ENCODE assay signal across 24 cellular contexts in the genomic region with DNA sequence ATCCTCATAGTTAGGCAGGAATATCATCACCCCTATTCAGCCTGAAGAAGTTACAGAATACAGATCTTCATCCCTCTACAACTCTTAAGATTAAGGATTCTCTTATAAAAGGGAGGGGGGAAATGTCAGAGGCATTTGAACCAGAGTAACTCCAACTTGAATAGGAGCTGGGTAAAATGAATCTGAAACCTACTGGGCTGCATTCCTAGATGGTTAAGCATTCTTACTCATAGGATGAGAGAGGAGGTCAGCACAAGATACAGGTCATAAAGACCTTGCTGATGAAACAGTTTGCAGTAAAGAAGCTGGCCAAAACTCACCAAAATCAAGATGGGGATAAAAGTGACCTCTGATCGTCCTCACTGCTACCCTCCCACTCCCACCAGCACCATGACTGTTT. TPM values are rescaled to one million over a fixed set of nuclear protein-coding genes. Genes with fewer than 3 reads are reported as not detected.
A peak's percentile ranks its signal among the peaks of the same experiment; 100 is the strongest.
DNase-seq lines count a peak whose midpoint lies in the region; ATAC-seq, FAIRE-seq and TF ChIP-seq lines count a peak whose summit lies in the region.
"Had no signal": no experiment of that assay in that cellular context is flagged by ENCODE, and none has a peak within 500 bp of the region (broad histone marks: within the 10 kb centered on the region; RNA-seq: fewer than 3 reads in every experiment).

No MANE protein-coding gene starts in this region.

- no peak overlapping the region for H2AFZ ChIP-seq in H1 (ENCODE audit: low read length)

- intact Hi-C loops in aorta (cut with DNase I) = no loop called here

- H3K27ac ChIP-seq in H1 (ENCODE audit: low read depth, low read length) = no peak overlapping the region
- H3K27ac ChIP-seq in Peyer's patch = no peak overlapping the region
- H3K27ac ChIP-seq in aorta (ENCODE audit: low read depth in 1 of 2, low read length in 2 of 2) = no peak overlapping the region
- H3K27ac ChIP-seq: A549, dorsolateral prefrontal cortex, HL-60, lower lobe of right lung had no signal

- H2BK120ac ChIP-seq in H1 (replicated peaks; ENCODE audit: low read depth, low read length) = no peak overlapping the region

- H3K14ac ChIP-seq in H1 (ENCODE audit: insufficient read length) = no peak overlapping the region

- H2AK5ac ChIP-seq in H1 (ENCODE audit: low read depth, low read length) = no peak overlapping the region

- H2BK15ac ChIP-seq in H1 (ENCODE audit: low read length) = 0 out of 2 replicates have a peak overlapping the region, but pooled peaks have one; percentile 50

- CTCF ChIA-PET in H1 (lab: Charles Lee; ENCODE audit: partially characterized antibody) = interaction anchor here (0.8 to 2.1 kb wide), 2 partner anchors 35 to 49 kb away, joined by 3 to 5 read pairs; no protein-coding TSS in a partner anchor

- H3K4me1 ChIP-seq in H1 (replicated peaks in 1 of 4; ENCODE audit: control insufficient read depth in 3 of 4, insufficient read depth in 4 of 4, low read length in 3 of 4) = peaks cover 0 to 5% (median 0%) of the 10 kb centered on the region in 4 experiments; a peak in 2 of 7 replicates
- no peaks in the 10 kb centered on the region for H3K4me1 ChIP-seq in Peyer's patch
- H3K4me1 ChIP-seq in aorta (ENCODE audit: control insufficient read depth in 1 of 2, insufficient read depth in 2 of 2, low read length in 2 of 2) = no peaks in the 10 kb centered on the region
- H3K4me1 ChIP-seq: A549, lower lobe of right lung had no signal

- H3K79me2 ChIP-seq in H1 (ENCODE audit: control insufficient read depth in 1 of 2, insufficient read depth in 2 of 2, low read length in 2 of 2) = no peaks in the 10 kb centered on the region

- no peak for ATAC-seq in aorta (ENCODE audit: low FRiP score)
- ATAC-seq in GM21423 (IDR thresholded peaks at IDR 0.05; ENCODE audit: unreplicated experiment) = no peak
- ATAC-seq: A549; activated T-helper 17 cell treated with anti-CD3 and anti-CD28 coated beads, Interleukin-2, amount 50 U/mL, for 72 hours; HepG2; lower lobe of right lung had no signal

- H2BK12ac ChIP-seq in H1 (ENCODE audit: low read depth, low read length) = no peak overlapping the region; the same call in 1 of the 2 replicates

- no peak for FAIRE-seq in H1 (lab: Jason Lieb, UNC)
- FAIRE-seq: A549, G401.6, HepG2, TTC549 had no signal

- H3K23ac ChIP-seq in H1 (ENCODE audit: insufficient read length) = no peak overlapping the region

- H4K5ac ChIP-seq in H1 (ENCODE audit: insufficient read length, low read depth, low read length) = no peak overlapping the region

- no peaks in the 10 kb centered on the region for H4K20me1 ChIP-seq in H1 (replicated peaks in 1 of 2; ENCODE audit: control insufficient read depth in 1 of 2, insufficient read depth in 2 of 2, low read length in 2 of 2)

- no peak overlapping the region for H2BK5ac ChIP-seq in H1 (ENCODE audit: low read depth, low read length)

- H3K36me3 ChIP-seq in H1 (ENCODE audit: control insufficient read depth in 2 of 4, insufficient read depth in 4 of 4, low read length in 3 of 4) (no peaks in the 10 kb centered on the region; a peak in 2 of 8 replicates), Peyer's patch (no peaks in the 10 kb centered on the region), aorta (ENCODE audit: control insufficient read depth in 1 of 2, insufficient read depth in 2 of 2, low read length in 1 of 2) (no peaks in the 10 kb centered on the region)
- H3K36me3 ChIP-seq: lower lobe of right lung had no signal

- no peak for TF ChIP-seq RAD21 in H1 (IDR thresholded peaks at IDR 0.05 in 1 of 2, conservative IDR thresholded peaks at IDR 0.05 in 1 of 2; ENCODE audit: low read depth in 2 of 2, low read length in 2 of 2)

- no peaks in the 10 kb centered on the region for H3K23me2 ChIP-seq in H1 (ENCODE audit: low read depth, low read length)

- H4K8ac ChIP-seq in H1 (ENCODE audit: extremely low read depth, insufficient read depth, low read length) = no peak overlapping the region

- H3K27me3 ChIP-seq in H1 (replicated peaks in 1 of 4; ENCODE audit: control insufficient read depth in 3 of 4, extremely low read depth in 1 of 4, insufficient read depth in 3 of 4, low read length in 3 of 4) (no peaks in the 10 kb centered on the region), Peyer's patch (no peaks in the 10 kb centered on the region), aorta (ENCODE audit: control insufficient read depth in 1 of 2, insufficient read depth in 2 of 2, low read length in 1 of 2) (no peaks in the 10 kb centered on the region)
- H3K27me3 ChIP-seq: dorsolateral prefrontal cortex had no signal

- POLR2A ChIA-PET in H1 (lab: Charles Lee; ENCODE audit: partially characterized antibody) = interaction anchor here (1.6 kb wide), 1 partner anchor 12 kb away, joined by 3 read pairs; no protein-coding TSS in a partner anchor

- H2BK20ac ChIP-seq in H1 (ENCODE audit: low read length) = no peak overlapping the region

- no peak overlapping the region for H4K91ac ChIP-seq in H1 (replicated peaks; ENCODE audit: insufficient read length, low read length)

- no peak overlapping the region for H3K4me3 ChIP-seq in H1 (ENCODE audit: extremely low read depth in 1 of 4, insufficient read depth in 2 of 4, low read depth in 3 of 4, low read length in 4 of 4)
- H3K4me3 ChIP-seq in Peyer's patch = no peak overlapping the region
- no peak overlapping the region for H3K4me3 ChIP-seq in aorta (ENCODE audit: low read length in 2 of 2)
- H3K4me3 ChIP-seq: A549, dorsolateral prefrontal cortex, lower lobe of right lung had no signal

- DNase-seq in EL = peak; percentile 18
- DNase-seq in NCI-H226 = peak; percentile 36
- no peak for DNase-seq in H1 (ENCODE audit: low read depth in 1 of 2, low spot score in 2 of 2)
- peak; percentile 79 for DNase-seq in kidney tubule cell (ENCODE audit: low spot score)
- DNase-seq in Ammon's horn (ENCODE audit: low spot score) = no peak
- DNase-seq in Peyer's patch = no peak
- DNase-seq in aorta = no peak
- DNase-seq: activated CD4-positive, alpha-beta memory T cell treated with anti-CD3 and anti-CD28 coated beads, Interleukin-2, amount 10 ng/mL, durations not matched to agents 7 days and 5 days; activated CD4-positive, CD25-positive, alpha-beta regulatory T cell treated with anti-CD3 and anti-CD28 coated beads, Interleukin-2, amount 50 U/mL, for 72 hours; dorsolateral prefrontal cortex; kidney glomerular epithelial cell; lower lobe of right lung; NCI-H1048; NCI-H1694 treated with DMSO at 0.1 percent for 48 hours; NCI-H69; nephron progenitor cell; retina had no signal

- no peak for TF ChIP-seq EP300 in H1 (IDR thresholded peaks at IDR 0.05; ENCODE audit: borderline replicate concordance in 1 of 2, low read depth in 2 of 2, low read length in 2 of 2)

- no peaks in the 10 kb centered on the region for H3K79me1 ChIP-seq in H1 (ENCODE audit: low read depth, low read length)

- no peak overlapping the region for H3K18ac ChIP-seq in H1 (ENCODE audit: extremely low read depth, low read length)

- no peak overlapping the region for H3K4ac ChIP-seq in H1 (replicated peaks; ENCODE audit: insufficient read length, low read depth, low read length)

- no peak overlapping the region for H3K4me2 ChIP-seq in H1 (ENCODE audit: insufficient read depth in 1 of 2, low read depth in 2 of 2, low read length in 2 of 2)
- H3K4me2 ChIP-seq: A549 had no signal

- TF ChIP-seq POLR2A in H1 (IDR thresholded peaks at IDR 0.05; ENCODE audit: control extremely low read depth in 1 of 2, low read depth in 2 of 2, low read length in 2 of 2) (no peak), Peyer's patch (IDR thresholded peaks at IDR 0.05) (no peak)

- H3K9me3 ChIP-seq in H1 (ENCODE audit: insufficient read depth in 2 of 2, low read depth in 1 of 2, low read length in 1 of 2) = no peaks in the 10 kb centered on the region; a peak in 1 of 4 replicates
- no peaks in the 10 kb centered on the region for H3K9me3 ChIP-seq in Peyer's patch
- H3K9me3 ChIP-seq in aorta (ENCODE audit: control insufficient read depth, low read length) = no peaks in the 10 kb centered on the region
- H3K9me3 ChIP-seq: A549, lower lobe of right lung had no signal

- TF ChIP-seq CTCF in H1 (IDR thresholded peaks at IDR 0.05; ENCODE audit: control extremely low read depth in 1 of 3, insufficient read depth in 1 of 3, low read depth in 1 of 3, low read length in 3 of 3) = no peak
- no peak for TF ChIP-seq CTCF in Peyer's patch (IDR thresholded peaks at IDR 0.05)

- H3K56ac ChIP-seq in H1 (replicated peaks; ENCODE audit: insufficient read length, low read depth, low read length) = no peak overlapping the region

- WGBS in H1 (ENCODE audit: extremely low coverage in 1 of 2, insufficient coverage in 1 of 2, insufficient read length in 1 of 2, insufficient replicate concordance in 2 of 2, low coverage in 1 of 2, low lambda C conversion rate in 2 of 2, missing lambda C conversion rate in 1 of 2), 2 experiments = 84% methylated on average over 1 of the region's 1 CpG; no CpG with 5 or more reads in 1 of the 2 experiments
- 94 to 100% methylated on average over 1 of the region's 1 CpG for WGBS in aorta, 2 donors

- no peak overlapping the region for H3K9ac ChIP-seq in H1 (replicated peaks in 1 of 4; ENCODE audit: extremely low read depth in 1 of 4, low read depth in 3 of 4, low read length in 3 of 4)

TF ChIP-seq in H1, 55 proteins besides CTCF, POLR2A, EP300 and RAD21:
- no peak for TF ChIP-seq RXRA (IDR thresholded peaks at IDR 0.05; ENCODE audit: insufficient read depth, low read depth, low read length)
- TF ChIP-seq CHD2 (IDR thresholded peaks at IDR 0.05; ENCODE audit: low read length) = no peak
- TF ChIP-seq SP2 (IDR thresholded peaks at IDR 0.05; ENCODE audit: low read length) = no peak

RNA-seq across cellular contexts. Expression of a gene that starts 14.4 kb away (rescaled TPM):
- total RNA-seq in H1 (2021; fragmentation: NEBNext Ultra II Directional; extraction: Animal tissue kit (Norgen Biotek cat#: 25700)) = 2.6 TPM in 2 replicates
- polyA plus RNA-seq in H1 (2011; rRNA removed) = 2.3 and 3.1 TPM in 2 replicates
- 2.6 TPM for polyA plus RNA-seq in H1 (2011; cell fraction: cytosol; rRNA removed)
- polyA plus RNA-seq in H1 (2011; cell fraction: nucleus; rRNA removed) = 9.3 TPM
- polyA plus RNA-seq in H1 (2012, experiment 1 of 2) = 1.6 to 2.3 TPM (median 2.0 TPM) in 4 replicates
- polyA plus RNA-seq in H1 (2012, experiment 2 of 2) = 0.18 TPM
- 2.1 TPM for polyA plus RNA-seq in H1 (2013, experiment 1 of 2)
- 1.8 TPM for polyA plus RNA-seq in H1 (2013, experiment 2 of 2)
- polyA minus RNA-seq in H1 (2011; rRNA and poly(A)+ RNA removed) = 13.2 and 15.1 TPM in 2 replicates
- polyA minus RNA-seq in H1 (2011; cell fraction: cytosol; rRNA and poly(A)+ RNA removed) = 3.2 TPM
- 20.8 TPM for polyA minus RNA-seq in H1 (2011; cell fraction: nucleus; rRNA and poly(A)+ RNA removed)
- total RNA-seq in Peyer's patch = 100 to 1,000 TPM in 1 of 4 donors, 10 to 100 TPM in 3; 31.4 to 108 (median 54.0) TPM
- total RNA-seq in aorta = 10 to 100 TPM; 14.0 to 18.9 TPM
- 10 to 100 TPM in 1 of 2 donors, 1 to 10 TPM in 1; 6.9 to 15.1 TPM for polyA plus RNA-seq in aorta
- total RNA-seq: activated CD4-positive, alpha-beta memory T cell treated with anti-CD3 and anti-CD28 coated beads, Interleukin-2, amount 10 ng/mL, durations not matched to agents 7 days and 5 days had no signal
- polyA plus RNA-seq: A549 had no signal

Comparison
In these comparisons a context has a peak if more than half of its experiments do, and no peak if none do; other contexts are left out.
1. DNase-seq: peak in EL (single experiment), NCI-H226 (single experiment) and kidney tubule cell (single experiment); none in H1 (0 of 2), Ammon's horn (single experiment), Peyer's patch (0 of 3) and aorta (0 of 2).